ENCODE assay signal across 8 cellular contexts in genomic region chr15:64635486-64635815, GRCh38.
A peak's percentile ranks its signal among the peaks of the same experiment; 100 is the strongest.
DNase-seq lines count a peak whose midpoint lies in the region; ATAC-seq and TF ChIP-seq lines count a peak whose summit lies in the region.

No MANE protein-coding gene starts in this region.

- TF ChIP-seq CTCF in CD14-positive monocyte (IDR thresholded peaks at IDR 0.05): no peak
- TF ChIP-seq CTCF in lung (IDR thresholded peaks at IDR 0.05; ENCODE audit: control extremely low read depth, extremely low read depth): no peak
- TF ChIP-seq CTCF in vagina (IDR thresholded peaks at IDR 0.05): no peak
- no peak for TF ChIP-seq CTCF in GM13976 (IDR thresholded peaks at IDR 0.05; ENCODE audit: borderline replicate concordance, control extremely low read depth, extremely low read depth, insufficient read depth, missing control alignments)

- H3K27me3 ChIP-seq in HUES64 (ENCODE audit: insufficient read depth, low read length) (no peaks in the 10 kb centered on the region), lung (ENCODE audit: control insufficient read depth, insufficient read depth) (no peaks in the 10 kb centered on the region), vagina (no peaks in the 10 kb centered on the region)

- peaks cover 72% of the 10 kb centered on the region for H3K4me1 Mint-ChIP-seq in CD14-positive monocyte
- H3K4me1 Mint-ChIP-seq in central memory CD8-positive, alpha-beta T cell: peaks cover 57% of the 10 kb centered on the region

- peaks cover 21 to 22% of the 10 kb centered on the region in 2 donors for H3K36me3 Mint-ChIP-seq in CD14-positive monocyte
- peaks cover 6% of the 10 kb centered on the region for H3K36me3 Mint-ChIP-seq in central memory CD8-positive, alpha-beta T cell (ENCODE audit: insufficient read depth)

- no peak for TF ChIP-seq POLR2A in vagina (IDR thresholded peaks at IDR 0.05)

- H3K4me3 Mint-ChIP-seq in CD14-positive monocyte: no peak overlapping the region
- H3K4me3 Mint-ChIP-seq in central memory CD8-positive, alpha-beta T cell: peak overlapping the region; percentile 67

- peaks cover 0 to 2% (median 0%) of the 10 kb centered on the region in 3 donors for H3K27me3 Mint-ChIP-seq in CD14-positive monocyte (ENCODE audit: low read depth in 3 of 3)
- no peaks in the 10 kb centered on the region for H3K27me3 Mint-ChIP-seq in central memory CD8-positive, alpha-beta T cell

- in situ Hi-C loops in GM13976 (cut with MboI; ENCODE audit: low sequenced_read_pairs, unreplicated experiment): no loop called here

- peak overlapping the region; percentile 62 to 90 (median 85) for H3K27ac Mint-ChIP-seq in CD14-positive monocyte
- peak overlapping the region; percentile 73 for H3K27ac Mint-ChIP-seq in central memory CD8-positive, alpha-beta T cell (ENCODE audit: low read depth)

- peaks cover 0 to 4% (median 0%) of the 10 kb centered on the region in 7 donors for H3K9me3 Mint-ChIP-seq in CD14-positive monocyte
- H3K9me3 Mint-ChIP-seq in central memory CD8-positive, alpha-beta T cell: no peaks in the 10 kb centered on the region

- H3K9me3 ChIP-seq in HUES64 (ENCODE audit: insufficient read depth, low read depth, low read length) (peaks cover 7% of the 10 kb centered on the region; the same call in 1 of the 2 replicates), lung (ENCODE audit: control insufficient read depth in 2 of 2, insufficient read depth in 1 of 2, low read length in 1 of 2) (no peaks in the 10 kb centered on the region), vagina (no peaks in the 10 kb centered on the region)

- H3K27ac ChIP-seq in HUES64 (ENCODE audit: low read depth, low read length) (peak overlapping the region; percentile 70), lung (ENCODE audit: low read depth in 1 of 2, low read length in 1 of 2) (peak overlapping the region in 1 of 2 donors; percentile 67), vagina (peak overlapping the region; percentile 25)

- no peak for DNase-seq in CD14-positive monocyte (ENCODE audit: low spot score)
- DNase-seq in central memory CD8-positive, alpha-beta T cell (ENCODE audit: low spot score in 2 of 2): no peak
- DNase-seq in lung (ENCODE audit: low spot score): peak; percentile 34
- no peak for DNase-seq in vagina (ENCODE audit: extremely low spot score in 2 of 2)
- DNase-seq in T1000 (lab: John Stamatoyannopoulos, UW): no peak
- DNase-seq in GM13976 (ENCODE audit: low spot score): no peak

- H3K9ac ChIP-seq in HUES64 (ENCODE audit: low read depth, low read length): peak overlapping the region; percentile 71

- intact Hi-C loops in CD14-positive monocyte (cut with micrococcal nuclease): no loop called here
- intact Hi-C loops in vagina (cut with DNase I): no loop called here

- no peak for ATAC-seq in central memory CD8-positive, alpha-beta T cell (replicated peaks; ENCODE audit: extremely low read depth, poor library complexity, severe bottlenecking)
- peak; percentile 78 for ATAC-seq in lung (ENCODE audit: insufficient read depth, low FRiP score)
- ATAC-seq in HG03159 (IDR thresholded peaks at IDR 0.05; ENCODE audit: unreplicated experiment): no peak

- H3K36me3 ChIP-seq in HUES64 (ENCODE audit: insufficient read depth, low read length) (peaks cover 5% of the 10 kb centered on the region; the same call in 1 of the 2 replicates), lung (ENCODE audit: control insufficient read depth in 2 of 2, insufficient read depth in 2 of 2, low read length in 2 of 2) (peaks cover 2 to 5% of the 10 kb centered on the region in 2 donors), vagina (no peaks in the 10 kb centered on the region)

- H3K4me1 ChIP-seq in HUES64 (ENCODE audit: insufficient read depth, low read length) (peaks cover 35% of the 10 kb centered on the region), lung (ENCODE audit: control insufficient read depth in 2 of 2, insufficient read depth in 2 of 2, low read length in 2 of 2) (peaks cover 6 to 20% of the 10 kb centered on the region in 2 donors), vagina (peaks cover 45% of the 10 kb centered on the region)

- H3K4me3 ChIP-seq in HUES64 (ENCODE audit: low read length): peak overlapping the region; percentile 22; the same call in 1 of the 2 replicates
- H3K4me3 ChIP-seq in lung: no peak overlapping the region
- H3K4me3 ChIP-seq in vagina: no peak overlapping the region
